Comparison of ENCODE assay signal across 9 cellular contexts in genomic region chr2:10329880-10330699, GRCh38. TPM values are rescaled to one million over a fixed set of nuclear protein-coding genes. Genes with fewer than 3 reads are reported as not detected.
DNase-seq lines count a peak whose midpoint lies in the region; ATAC-seq, FAIRE-seq and TF ChIP-seq lines count a peak whose summit lies in the region.
"Had no signal": no experiment of that assay in that cellular context is flagged by ENCODE, and none has a peak within 500 bp of the region (broad histone marks: within the 10 kb centered on the region; RNA-seq: fewer than 3 reads in every experiment).

No MANE protein-coding gene starts in this region.

- H3K9me1 ChIP-seq in K562 (ENCODE audit: control insufficient read depth, insufficient read depth, low read length), result no peaks in the 10 kb centered on the region

- no peak overlapping the region for H3K9ac ChIP-seq in PC-3 (ENCODE audit: low read length)
- H3K9ac ChIP-seq in K562 (ENCODE audit: insufficient read depth in 1 of 2, low read depth in 2 of 2, low read length in 2 of 2), result peak overlapping the region in 1 of 2 experiments; percentile 86; a peak in 3 of 4 replicates

- H3K4me2 ChIP-seq in PC-3 (ENCODE audit: low read length) (peak overlapping the region; percentile 63), K562 (ENCODE audit: insufficient read depth, low read length) (peak overlapping the region; percentile 80)

- H3K9me3 ChIP-seq in CD4-positive, CD25-positive, alpha-beta regulatory T cell (ENCODE audit: control insufficient read depth in 2 of 2, low read length in 2 of 2), result peaks cover 0 to 2% of the 10 kb centered on the region in 2 experiments
- H3K9me3 ChIP-seq in PC-3 (ENCODE audit: low read length) (0 out of 2 replicates have a peak, but pooled peaks cover 5% of the 10 kb centered on the region), K562 (replicated peaks; ENCODE audit: control insufficient read depth, insufficient read depth, low read depth, low read length) (peaks cover 3% of the 10 kb centered on the region)

- TF ChIP-seq RAD21 in K562 (CRISPR knock-in tag; conservative IDR thresholded peaks at IDR 0.05 in 1 of 2, IDR thresholded peaks at IDR 0.05 in 1 of 2), result no peak

- H3F3A ChIP-seq in PC-3 (ENCODE audit: low read length, unreplicated experiment), result no peaks in the 10 kb centered on the region

- peak; percentile 40 to 52 for ATAC-seq in CD4-positive, CD25-positive, alpha-beta regulatory T cell (ENCODE audit: low read depth in 2 of 2)
- ATAC-seq in PC-3, result peak; percentile 73
- no peak for ATAC-seq in K562
- peak; percentile 61 to 74 for ATAC-seq in naive thymus-derived CD8-positive, alpha-beta T cell
- ATAC-seq in HG02588 (IDR thresholded peaks at IDR 0.05; ENCODE audit: unreplicated experiment), result no peak
- no peak for ATAC-seq in HG03095 (IDR thresholded peaks at IDR 0.05; ENCODE audit: unreplicated experiment)

- BruUV-seq in PC-3 (replicated peaks; lab: Mats Ljungman, UMichigan), result no TSS peak
- no TSS peak for BruUV-seq in K562 (replicated peaks; lab: Mats Ljungman, UMichigan)

- no peak for FAIRE-seq in K562 (lab: Jason Lieb, UNC)
- FAIRE-seq: colon had no signal

- peak overlapping the region; percentile 98 to 100 (median 99) for H3K27ac Mint-ChIP-seq in CD4-positive, CD25-positive, alpha-beta regulatory T cell
- H3K27ac Mint-ChIP-seq in naive thymus-derived CD8-positive, alpha-beta T cell, result peak overlapping the region; percentile 94 to 99 (median 98)

- peak; percentile 20 to 77 (median 68) for DNase-seq in CD4-positive, CD25-positive, alpha-beta regulatory T cell
- DNase-seq in PC-3, result peak; percentile 61
- DNase-seq in K562 (ENCODE audit: extremely low read depth in 1 of 4, low spot score in 3 of 4), result no peak
- peak; percentile 34 to 79 (median 54) for DNase-seq in naive thymus-derived CD8-positive, alpha-beta T cell
- DNase-seq in NCI-H128 (lab: John Stamatoyannopoulos, UW; ENCODE audit: unreplicated experiment), result no peak
- DNase-seq in hypothalamus (lab: John Stamatoyannopoulos, UW), result no peak

- H3K4me3 ChIP-seq in CD4-positive, CD25-positive, alpha-beta regulatory T cell (ENCODE audit: low read depth, low read length), result peak overlapping the region; percentile 93
- H3K4me3 ChIP-seq in PC-3 (ENCODE audit: low read length) (peak overlapping the region; percentile 25; the same call in 1 of the 2 replicates), K562 (no peak overlapping the region)

- peaks cover 13% of the 10 kb centered on the region for H3K36me3 Mint-ChIP-seq in CD4-positive, CD25-positive, alpha-beta regulatory T cell
- peaks cover 0 to 4% (median 4%) of the 10 kb centered on the region in 3 donors for H3K36me3 Mint-ChIP-seq in naive thymus-derived CD8-positive, alpha-beta T cell

- peaks cover 0 to 2% (median 0%) of the 10 kb centered on the region in 7 donors for H3K9me3 Mint-ChIP-seq in CD4-positive, CD25-positive, alpha-beta regulatory T cell
- peaks cover 0 to 2% (median 0%) of the 10 kb centered on the region in 9 donors for H3K9me3 Mint-ChIP-seq in naive thymus-derived CD8-positive, alpha-beta T cell

- TF ChIP-seq CTCF in PC-3 (conservative IDR thresholded peaks at IDR 0.05; ENCODE audit: low read depth, low read length) (no peak), K562 (IDR thresholded peaks at IDR 0.05 in 2 of 3, conservative IDR thresholded peaks at IDR 0.05 in 1 of 3; ENCODE audit: insufficient read depth in 2 of 3, low read depth in 1 of 3, low read length in 3 of 3) (no peak)

- TF ChIP-seq POLR2A in K562 (conservative IDR thresholded peaks at IDR 0.05), result no peak

- H3K36me3 ChIP-seq in CD4-positive, CD25-positive, alpha-beta regulatory T cell (ENCODE audit: control insufficient read depth, insufficient read depth, low read length), result peaks cover 1% of the 10 kb centered on the region
- H3K36me3 ChIP-seq in PC-3 (ENCODE audit: low read depth, low read length), result peaks cover 32% of the 10 kb centered on the region
- peaks cover 3% of the 10 kb centered on the region; the same call in 2 of the 3 replicates for H3K36me3 ChIP-seq in K562 (ENCODE audit: control insufficient read depth, insufficient read depth, low read length)

- no peak for TF ChIP-seq EP300 in K562 (IDR thresholded peaks at IDR 0.05; ENCODE audit: low read length)

- H3K9me2 ChIP-seq in PC-3 (replicated peaks; ENCODE audit: low read length), result no peaks in the 10 kb centered on the region

- peak overlapping the region; percentile 89 to 97 (median 92) for H3K4me3 Mint-ChIP-seq in CD4-positive, CD25-positive, alpha-beta regulatory T cell
- H3K4me3 Mint-ChIP-seq in naive thymus-derived CD8-positive, alpha-beta T cell, result peak overlapping the region; percentile 87 to 100 (median 92)

- H3K27me3 Mint-ChIP-seq in CD4-positive, CD25-positive, alpha-beta regulatory T cell, result no peaks in the 10 kb centered on the region
- no peaks in the 10 kb centered on the region for H3K27me3 Mint-ChIP-seq in naive thymus-derived CD8-positive, alpha-beta T cell

- H3K79me2 ChIP-seq in PC-3 (ENCODE audit: low read length) (peaks cover 100% of the 10 kb centered on the region), K562 (ENCODE audit: control insufficient read depth, insufficient read depth, low read length) (peaks cover 92% of the 10 kb centered on the region)

- intact Hi-C loops in PC-3 (cut with micrococcal nuclease), result no loop called here
- intact Hi-C loops in K562 (cut with micrococcal nuclease), result loop anchor here (2.0 to 5.0 kb wide), 3 partner anchors 23 to 79 kb away; no protein-coding TSS in a partner anchor

- peaks cover 62% of the 10 kb centered on the region for H3K4me1 ChIP-seq in CD4-positive, CD25-positive, alpha-beta regulatory T cell (ENCODE audit: control insufficient read depth, insufficient read depth, low read length, poor library complexity, severe bottlenecking)
- H3K4me1 ChIP-seq in PC-3 (ENCODE audit: insufficient read depth, low read length), result peaks cover 50% of the 10 kb centered on the region
- H3K4me1 ChIP-seq in K562 (replicated peaks in 1 of 2; ENCODE audit: control insufficient read depth in 2 of 2, insufficient read depth in 2 of 2, low read length in 2 of 2), result peaks cover 60 to 72% of the 10 kb centered on the region in 2 experiments

- POLR2A ChIA-PET in PC-3 (lab: Charles Lee; ENCODE audit: unreplicated experiment), result no interaction called here
- POLR2A ChIA-PET in K562 (lab: Yijun Ruan, JAX), result interaction anchor here (0.9 to 1.6 kb wide), 3 partner anchors 20 to 117 kb away, joined by 4 to 5 read pairs (median 5); no protein-coding TSS in a partner anchor
- POLR2A ChIA-PET in naive thymus-derived CD8-positive, alpha-beta T cell (lab: Charles Lee), result interaction anchor here (0.6 to 14.9 kb wide), 11 partner anchors 10 to 858 kb away, joined by 3 to 325 read pairs (median 6); partner anchors contain the start of genes HPCAL1 and ODC1

- peaks cover 73% of the 10 kb centered on the region for H4K20me1 ChIP-seq in PC-3 (ENCODE audit: low read length)
- peaks cover 13% of the 10 kb centered on the region for H4K20me1 ChIP-seq in K562 (replicated peaks; ENCODE audit: control insufficient read depth, insufficient read depth, low read length)

- no peaks in the 10 kb centered on the region for H3K27me3 ChIP-seq in CD4-positive, CD25-positive, alpha-beta regulatory T cell (ENCODE audit: control insufficient read depth, insufficient read depth, low read length)
- H3K27me3 ChIP-seq in PC-3 (ENCODE audit: low read length), result no peaks in the 10 kb centered on the region
- H3K27me3 ChIP-seq in K562 (ENCODE audit: control insufficient read depth in 2 of 2, insufficient read depth in 2 of 2, low read length in 2 of 2), result no peaks in the 10 kb centered on the region

- in situ Hi-C loops in K562 (cut with MboI), result no loop called here

- H2AFZ ChIP-seq in PC-3 (ENCODE audit: low read length), result no peak overlapping the region
- no peak overlapping the region for H2AFZ ChIP-seq in K562 (ENCODE audit: low read depth, low read length)

- H3K27ac ChIP-seq in CD4-positive, CD25-positive, alpha-beta regulatory T cell (ENCODE audit: insufficient read depth, low read length, poor library complexity, severe bottlenecking), result peak overlapping the region; percentile 84
- H3K27ac ChIP-seq in PC-3 (ENCODE audit: low read length) (peak overlapping the region; percentile 67), K562 (ENCODE audit: extremely low read depth, low read depth, low read length) (peak overlapping the region; percentile 44; the same call in 2 of the 3 replicates)

- peaks cover 5 to 88% (median 51%) of the 10 kb centered on the region in 4 donors for H3K4me1 Mint-ChIP-seq in CD4-positive, CD25-positive, alpha-beta regulatory T cell
- H3K4me1 Mint-ChIP-seq in naive thymus-derived CD8-positive, alpha-beta T cell, result peaks cover 74 to 98% (median 93%) of the 10 kb centered on the region in 4 donors

- CTCF ChIA-PET in PC-3 (lab: Charles Lee) (interaction anchor here (0.9 kb wide), 1 partner anchor 79 kb away, joined by 3 read pairs; no protein-coding TSS in a partner anchor), K562 (lab: Yijun Ruan, JAX; ENCODE audit: low intra/inter-chr PET ratio) (no interaction called here)

- WGBS in K562 (ENCODE audit: insufficient coverage, low coverage, missing lambda C conversion rate), result 66% methylated on average over 21 of the region's 21 CpGs

TF ChIP-seq in K562, 482 proteins besides CTCF, POLR2A, EP300 and RAD21 (continues in another document):
- no peak for TF ChIP-seq ZNF76 (CRISPR knock-in tag; IDR thresholded peaks at IDR 0.05; ENCODE audit: borderline replicate concordance)

RNA-seq across cellular contexts. Expression of gene HPCAL1, which starts 27.4 kb away (rescaled TPM):
- total RNA-seq in CD4-positive, CD25-positive, alpha-beta regulatory T cell, result 33.8 TPM
- 10 to 100 TPM; 80.6 to 95.6 (median 87.7) TPM for polyA plus RNA-seq in CD4-positive, CD25-positive, alpha-beta regulatory T cell
- total RNA-seq in PC-3 (2014; rRNA removed) (312 and 339 TPM in 2 replicates), K562 (2014; rRNA removed) (56.2 and 62.9 TPM in 2 replicates), K562 (2014; rRNA removed; fragmentation: Illumina TruSeq; extraction: Trizol) (9.5 and 10.9 TPM in 2 replicates), K562 (2015; rRNA removed; fragmentation: Illumina TruSeq; extraction: Trizol) (20.2 and 25.0 TPM in 2 replicates), K562 (2021) (61.5 and 65.5 TPM in 2 replicates)
- total RNA-seq in K562 (2011; cell fraction: chromatin; rRNA removed; ENCODE audit: low replicate concordance), result 25.1 and 67.2 TPM in 2 replicates
- total RNA-seq in K562 (2011; cell fraction: nucleolus; rRNA removed), result 37.1 and 44.9 TPM in 2 replicates
- 28.7 and 29.2 TPM in 2 replicates for total RNA-seq in K562 (2011; cell fraction: nucleoplasm; rRNA removed)
- polyA plus RNA-seq in K562 (2011; rRNA removed) (23.9 and 48.2 TPM in 2 replicates), K562 (2014; fragmentation: Illumina TruSeq; extraction: Trizol) (36.5 and 74.6 TPM in 2 replicates), K562 (2014; fragmentation: Nextera tagmentation; extraction: Ambion mirVana) (1 to 10 TPM; 2.7 to 3.1 TPM), K562 (2014; rRNA removed) (41.0 and 44.2 TPM in 2 replicates)
- 44.1 and 78.0 TPM in 2 replicates for polyA plus RNA-seq in K562 (2011; cell fraction: cytosol; rRNA removed)
- polyA plus RNA-seq in K562 (2011; cell fraction: nucleus; rRNA removed), result 49.6 and 80.3 TPM in 2 replicates
- 67.3 and 117 TPM in 2 replicates for polyA plus RNA-seq in K562 (2012)
- polyA minus RNA-seq in K562 (2011; rRNA and poly(A)+ RNA removed), result 11.6 and 13.9 TPM in 2 replicates
- polyA minus RNA-seq in K562 (2011; cell fraction: cytosol; rRNA and poly(A)+ RNA removed), result 32.4 and 46.1 TPM in 2 replicates
- polyA minus RNA-seq in K562 (2011; cell fraction: nucleus; rRNA and poly(A)+ RNA removed), result 19.9 and 22.5 TPM in 2 replicates
- 10 to 100 TPM; 84.9 to 86.2 TPM for total RNA-seq in naive thymus-derived CD8-positive, alpha-beta T cell
- 100 to 1,000 TPM in 1 of 3 donors, 10 to 100 TPM in 2; 71.5 to 122 (median 98.2) TPM for polyA plus RNA-seq in naive thymus-derived CD8-positive, alpha-beta T cell

Comparison
In these comparisons a context has a peak if more than half of its experiments do, and no peak if none do; other contexts are left out.
1. ATAC-seq: peak in CD4-positive, CD25-positive, alpha-beta regulatory T cell (2 of 2), PC-3 (single experiment) and naive thymus-derived CD8-positive, alpha-beta T cell (2 of 2); none in K562 (single experiment), HG02588 (single experiment) and HG03095 (single experiment).
2. DNase-seq: peak in CD4-positive, CD25-positive, alpha-beta regulatory T cell (3 of 3), PC-3 (single experiment) and naive thymus-derived CD8-positive, alpha-beta T cell (10 of 10); none in K562 (0 of 4), NCI-H128 (single experiment) and hypothalamus (0 of 51).
3. Peak in every context shown above with its lines, with median percentiles within 50 percentile points of each other: H3K27ac ChIP-seq.